ENCODE assay signal across 14 cellular contexts in genomic region chr5:74476197-74477081, GRCh38.
A peak's percentile ranks its signal among the peaks of the same experiment; 100 is the strongest.
DNase-seq lines count a peak whose midpoint lies in the region; TF ChIP-seq lines count a peak whose summit lies in the region.
"Had no signal": no experiment of that assay in that cellular context is flagged by ENCODE, and none has a peak within 500 bp of the region (broad histone marks: within the 10 kb centered on the region; RNA-seq: fewer than 3 reads in every experiment).

No MANE protein-coding gene starts in this region.

- H2AFZ ChIP-seq in parathyroid adenoma, result peak overlapping the region; percentile 7

- no peaks in the 10 kb centered on the region for H3K79me2 ChIP-seq in parathyroid adenoma

- DNase-seq in GM12865 (ENCODE audit: low read depth), result peak; percentile 11
- DNase-seq in NCI-H187 treated with DMSO at 0.1 percent for 48 hours (lab: John Stamatoyannopoulos, UW), result peak; percentile 84
- DNase-seq in caudate nucleus (lab: John Stamatoyannopoulos, UW), result peak in 11 of 61 donors; percentile 6 to 59 (median 26)
- no peak for DNase-seq in foreskin fibroblast
- DNase-seq in ovary, result no peak
- no peak for DNase-seq in glomerular visceral epithelial cell (ENCODE audit: extremely low spot score)
- DNase-seq: CD8-positive, alpha-beta T cell; HCEC 1CT; Kasumi-1; NCI-H1417 treated with DMSO at 0.1 percent for 48 hours; NCI-H2081; NCI-H226 had no signal

- H3K27ac ChIP-seq in caudate nucleus (ENCODE audit: low read depth, low read length), result peak overlapping the region; percentile 88
- H3K27ac ChIP-seq in parathyroid adenoma, result no peak overlapping the region
- no peak overlapping the region for H3K27ac ChIP-seq in ovary
- H3K27ac ChIP-seq: SK-N-MC had no signal

- no peak for TF ChIP-seq CTCF in GM12865 (IDR thresholded peaks at IDR 0.05; ENCODE audit: insufficient read depth, low read depth, low read length, missing control alignments)
- TF ChIP-seq CTCF in parathyroid adenoma (IDR thresholded peaks at IDR 0.05), result no peak
- no peak for TF ChIP-seq CTCF in foreskin fibroblast (IDR thresholded peaks at IDR 0.05; ENCODE audit: low read depth, low read length)
- no peak for TF ChIP-seq CTCF in ovary (IDR thresholded peaks at IDR 0.05)

- H3K4me1 ChIP-seq in parathyroid adenoma (no peaks in the 10 kb centered on the region), ovary (ENCODE audit: insufficient read depth) (no peaks in the 10 kb centered on the region)

- no peak for TF ChIP-seq EP300 in ovary (IDR thresholded peaks at IDR 0.05)

- H3K9me3 ChIP-seq in parathyroid adenoma (ENCODE audit: control insufficient read depth, low read length) (no peaks in the 10 kb centered on the region), ovary (no peaks in the 10 kb centered on the region)

- 89 to 94% (median 90%) methylated on average over 10 of the region's 10 CpGs for WGBS in ovary, 3 donors

- H3K9ac ChIP-seq in parathyroid adenoma, result no peak overlapping the region

- no peak overlapping the region for H3K4me3 ChIP-seq in GM12865 (ENCODE audit: low read depth, low read length)
- H3K4me3 ChIP-seq in parathyroid adenoma (ENCODE audit: low read depth, low read length), result no peak overlapping the region
- no peak overlapping the region for H3K4me3 ChIP-seq in foreskin fibroblast (ENCODE audit: low read depth in 1 of 2, low read length in 2 of 2)
- H3K4me3 ChIP-seq in ovary, result no peak overlapping the region
- H3K4me3 ChIP-seq: SK-N-MC had no signal

- H3K4me2 ChIP-seq in parathyroid adenoma (ENCODE audit: low read length), result no peak overlapping the region

- H3K27me3 ChIP-seq in parathyroid adenoma (ENCODE audit: control insufficient read depth, insufficient read depth, low read length) (no peaks in the 10 kb centered on the region), ovary (no peaks in the 10 kb centered on the region)

- intact Hi-C loops in ovary (cut with DNase I), result no loop called here

- TF ChIP-seq POLR2A in ovary (IDR thresholded peaks at IDR 0.05), result no peak

- H3K36me3 ChIP-seq in parathyroid adenoma (ENCODE audit: control insufficient read depth, insufficient read depth, low read length) (no peaks in the 10 kb centered on the region), ovary (no peaks in the 10 kb centered on the region)

Comparison
In these comparisons a context has a peak if more than half of its experiments do, and no peak if none do; other contexts are left out.
1. DNase-seq: peak in GM12865 (single experiment) and NCI-H187 treated with DMSO at 0.1 percent for 48 hours (single experiment); none in foreskin fibroblast (0 of 2), ovary (0 of 5) and glomerular visceral epithelial cell (single experiment).